11 cellular contexts compared by ENCODE assay signal in genomic region chr12:113239288-113239771, GRCh38. TPM values are rescaled to one million over a fixed set of nuclear protein-coding genes. Genes with fewer than 3 reads are reported as not detected.
DNase-seq lines count a peak whose midpoint lies in the region; ATAC-seq and TF ChIP-seq lines count a peak whose summit lies in the region.
"Had no signal": no experiment of that assay in that cellular context is flagged by ENCODE, and none has a peak within 500 bp of the region (broad histone marks: within the 10 kb centered on the region; RNA-seq: fewer than 3 reads in every experiment).

No MANE protein-coding gene starts in this region.

- H3K27me3 ChIP-seq in left ventricle myocardium inferior (ENCODE audit: low read depth) (no peaks in the 10 kb centered on the region), skeletal muscle tissue (ENCODE audit: control insufficient read depth in 3 of 3, insufficient read depth in 3 of 3, low read length in 3 of 3) (no peaks in the 10 kb centered on the region)

- TF ChIP-seq CTCF in left ventricle myocardium inferior (IDR thresholded peaks at IDR 0.05; ENCODE audit: borderline replicate concordance) = no peak

- H3K4me3 ChIP-seq in left ventricle myocardium inferior (no peak overlapping the region), skeletal muscle tissue (ENCODE audit: low read length in 3 of 3) (no peak overlapping the region)

- ATAC-seq in T-helper 17 cell = no peak

- intact Hi-C loops in left ventricle myocardium inferior (cut with micrococcal nuclease) = no loop called here

- H3K36me3 ChIP-seq in left ventricle myocardium inferior = peaks cover 34% of the 10 kb centered on the region
- H3K36me3 ChIP-seq in skeletal muscle tissue (ENCODE audit: control insufficient read depth in 3 of 3, insufficient read depth in 3 of 3, low read length in 3 of 3) = peaks cover 4 to 22% (median 14%) of the 10 kb centered on the region in 3 donors

- DNase-seq in D341Med (ENCODE audit: low spot score) (peak; percentile 10), T-helper 17 cell (no peak), left ventricle myocardium inferior (no peak), cerebellar cortex (ENCODE audit: low spot score) (no peak), ureter (ENCODE audit: low spot score) (no peak), NCI-H2029 treated with DMSO at 0.1 percent for 48 hours (lab: John Stamatoyannopoulos, UW) (no peak), DMS 273 treated with DMSO at 0.1 percent for 48 hours (lab: John Stamatoyannopoulos, UW) (no peak)
- DNase-seq: activated gamma-delta T cell, HCEC 1CT, immature natural killer cell had no signal

- H3K27ac ChIP-seq in left ventricle myocardium inferior (replicated peaks) (peak overlapping the region; percentile 99), skeletal muscle tissue (ENCODE audit: low read depth, low read length) (peak overlapping the region; percentile 1)

- H3K9me3 ChIP-seq in T-helper 17 cell (ENCODE audit: control insufficient read depth, low read length, poor library complexity, severe bottlenecking) = no peaks in the 10 kb centered on the region
- no peaks in the 10 kb centered on the region for H3K9me3 ChIP-seq in left ventricle myocardium inferior (replicated peaks)
- no peaks in the 10 kb centered on the region for H3K9me3 ChIP-seq in skeletal muscle tissue (ENCODE audit: control insufficient read depth in 3 of 3, low read length in 3 of 3)

- peak overlapping the region; percentile 89 for H3K27ac Mint-ChIP-seq in T-helper 17 cell
- H3K27ac Mint-ChIP-seq: immature natural killer cell had no signal

- no peak overlapping the region for H3K4me3 Mint-ChIP-seq in T-helper 17 cell
- H3K4me3 Mint-ChIP-seq: immature natural killer cell had no signal

- peaks cover 5% of the 10 kb centered on the region for H3K36me3 Mint-ChIP-seq in T-helper 17 cell (ENCODE audit: low read depth)
- H3K36me3 Mint-ChIP-seq: immature natural killer cell had no signal

- H3K27me3 Mint-ChIP-seq in T-helper 17 cell = no peaks in the 10 kb centered on the region

- peaks cover 100% of the 10 kb centered on the region for H3K4me1 ChIP-seq in left ventricle myocardium inferior
- peaks cover 74 to 90% (median 79%) of the 10 kb centered on the region in 3 donors for H3K4me1 ChIP-seq in skeletal muscle tissue (ENCODE audit: control insufficient read depth in 3 of 3, insufficient read depth in 3 of 3, low read length in 3 of 3)

- H3K9ac ChIP-seq in skeletal muscle tissue (ENCODE audit: low read depth in 1 of 3, low read length in 3 of 3) = peak overlapping the region in 1 of 3 donors; percentile 57

- H3K4me1 Mint-ChIP-seq in T-helper 17 cell = peaks cover 12% of the 10 kb centered on the region
- H3K4me1 Mint-ChIP-seq: immature natural killer cell had no signal

RNA-seq across cellular contexts. Expression of gene TPCN1, which starts 18.1 kb away (rescaled TPM):
- total RNA-seq in T-helper 17 cell (10 to 100 TPM; 39.9 to 59.0 TPM), left ventricle myocardium inferior (153 TPM), skeletal muscle tissue (11.0 TPM), ureter (133 TPM)

RNA-seq across cellular contexts. Expression of gene RITA1, which starts 53.8 kb away (rescaled TPM):
- total RNA-seq in T-helper 17 cell = 1 to 10 TPM; 5.1 to 8.6 TPM
- total RNA-seq in left ventricle myocardium inferior = 17.9 TPM
- 10.4 TPM for total RNA-seq in skeletal muscle tissue
- total RNA-seq in ureter = 11.6 TPM

RNA-seq across cellular contexts. Expression of gene DDX54, which starts 54.1 kb away (rescaled TPM):
- total RNA-seq in T-helper 17 cell (10 to 100 TPM; 75.9 to 92.5 TPM), left ventricle myocardium inferior (34.7 TPM), skeletal muscle tissue (29.7 TPM), ureter (65.2 TPM)
